In the genomic region with DNA sequence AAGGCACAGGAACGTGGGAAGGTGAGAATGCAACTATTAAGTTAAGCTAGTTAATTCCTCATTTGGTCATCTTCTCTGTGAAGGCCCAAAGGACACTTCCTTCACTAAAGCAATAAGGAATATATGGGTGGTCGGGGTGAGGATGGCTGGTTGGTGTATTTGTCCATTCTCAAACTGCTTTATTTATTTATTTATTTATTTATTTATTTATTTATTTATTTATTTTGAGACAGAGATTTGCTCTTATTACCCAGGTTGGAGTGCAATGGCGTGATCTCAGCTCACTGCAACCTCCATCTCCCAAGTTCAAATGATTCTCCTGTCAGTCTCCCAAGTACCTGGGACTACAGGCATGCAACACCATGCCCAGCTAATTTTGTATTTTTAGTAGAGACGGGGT, we compare ENCODE assay signal across 1 cellular context.
TF ChIP-seq lines count a peak whose summit lies in the region.

No MANE protein-coding gene starts in this region.

TF ChIP-seq in HEK293, 187 proteins besides CTCF, POLR2A, EP300 and RAD21 (continued from another document):
- TF ChIP-seq, protein P1, sequence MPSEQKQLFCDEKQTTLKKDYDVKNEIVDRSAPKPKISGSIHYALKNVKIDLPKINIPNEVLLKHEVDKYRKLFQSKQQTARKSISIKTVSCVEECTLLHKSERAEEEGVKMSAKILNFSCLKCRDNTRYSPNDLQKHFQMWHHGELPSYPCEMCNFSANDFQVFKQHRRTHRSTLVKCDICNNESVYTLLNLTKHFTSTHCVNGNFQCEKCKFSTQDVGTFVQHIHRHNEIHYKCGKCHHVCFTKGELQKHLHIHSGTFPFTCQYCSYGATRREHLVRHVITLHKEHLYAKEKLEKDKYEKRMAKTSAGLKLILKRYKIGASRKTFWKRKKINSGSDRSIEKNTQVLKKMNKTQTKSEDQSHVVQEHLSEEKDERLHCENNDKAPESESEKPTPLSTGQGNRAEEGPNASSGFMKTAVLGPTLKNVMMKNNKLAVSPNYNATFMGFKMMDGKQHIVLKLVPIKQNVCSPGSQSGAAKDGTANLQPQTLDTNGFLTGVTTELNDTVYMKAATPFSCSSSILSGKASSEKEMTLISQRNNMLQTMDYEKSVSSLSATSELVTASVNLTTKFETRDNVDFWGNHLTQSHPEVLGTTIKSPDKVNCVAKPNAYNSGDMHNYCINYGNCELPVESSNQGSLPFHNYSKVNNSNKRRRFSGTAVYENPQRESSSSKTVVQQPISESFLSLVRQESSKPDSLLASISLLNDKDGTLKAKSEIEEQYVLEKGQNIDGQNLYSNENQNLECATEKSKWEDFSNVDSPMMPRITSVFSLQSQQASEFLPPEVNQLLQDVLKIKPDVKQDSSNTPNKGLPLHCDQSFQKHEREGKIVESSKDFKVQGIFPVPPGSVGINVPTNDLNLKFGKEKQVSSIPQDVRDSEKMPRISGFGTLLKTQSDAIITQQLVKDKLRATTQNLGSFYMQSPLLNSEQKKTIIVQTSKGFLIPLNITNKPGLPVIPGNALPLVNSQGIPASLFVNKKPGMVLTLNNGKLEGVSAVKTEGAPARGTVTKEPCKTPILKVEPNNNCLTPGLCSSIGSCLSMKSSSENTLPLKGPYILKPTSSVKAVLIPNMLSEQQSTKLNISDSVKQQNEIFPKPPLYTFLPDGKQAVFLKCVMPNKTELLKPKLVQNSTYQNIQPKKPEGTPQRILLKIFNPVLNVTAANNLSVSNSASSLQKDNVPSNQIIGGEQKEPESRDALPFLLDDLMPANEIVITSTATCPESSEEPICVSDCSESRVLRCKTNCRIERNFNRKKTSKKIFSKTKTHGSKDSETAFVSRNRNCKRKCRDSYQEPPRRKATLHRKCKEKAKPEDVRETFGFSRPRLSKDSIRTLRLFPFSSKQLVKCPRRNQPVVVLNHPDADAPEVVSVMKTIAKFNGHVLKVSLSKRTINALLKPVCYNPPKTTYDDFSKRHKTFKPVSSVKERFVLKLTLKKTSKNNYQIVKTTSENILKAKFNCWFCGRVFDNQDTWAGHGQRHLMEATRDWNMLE (tag by site-specific recombination; conservative IDR thresholded peaks at IDR 0.05; ENCODE audit: low read depth): peak; percentile 85
- TF ChIP-seq ZNF558 (tag by site-specific recombination; IDR thresholded peaks at IDR 0.05): peak; percentile 62; the same call in 1 of the 2 replicates
- TF ChIP-seq, protein P2, sequence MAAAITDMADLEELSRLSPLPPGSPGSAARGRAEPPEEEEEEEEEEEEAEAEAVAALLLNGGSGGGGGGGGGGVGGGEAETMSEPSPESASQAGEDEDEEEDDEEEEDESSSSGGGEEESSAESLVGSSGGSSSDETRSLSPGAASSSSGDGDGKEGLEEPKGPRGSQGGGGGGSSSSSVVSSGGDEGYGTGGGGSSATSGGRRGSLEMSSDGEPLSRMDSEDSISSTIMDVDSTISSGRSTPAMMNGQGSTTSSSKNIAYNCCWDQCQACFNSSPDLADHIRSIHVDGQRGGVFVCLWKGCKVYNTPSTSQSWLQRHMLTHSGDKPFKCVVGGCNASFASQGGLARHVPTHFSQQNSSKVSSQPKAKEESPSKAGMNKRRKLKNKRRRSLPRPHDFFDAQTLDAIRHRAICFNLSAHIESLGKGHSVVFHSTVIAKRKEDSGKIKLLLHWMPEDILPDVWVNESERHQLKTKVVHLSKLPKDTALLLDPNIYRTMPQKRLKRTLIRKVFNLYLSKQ (tag by site-specific recombination; IDR thresholded peaks at IDR 0.05; ENCODE audit: borderline replicate concordance): peak; percentile 13; the same call in 1 of the 2 replicates
- TF ChIP-seq ZBTB8A (tag by site-specific recombination; IDR thresholded peaks at IDR 0.05): peak; percentile 54; the same call in 1 of the 2 replicates
- TF ChIP-seq ZXDB (tag by site-specific recombination; IDR thresholded peaks at IDR 0.05): peak; percentile 39; the same call in 1 of the 2 replicates
- peak; percentile 30; the same call in 1 of the 2 replicates for TF ChIP-seq GLI2 (tag by site-specific recombination; IDR thresholded peaks at IDR 0.05; ENCODE audit: borderline replicate concordance, low read depth)
- TF ChIP-seq ZNF510 (tag by site-specific recombination; IDR thresholded peaks at IDR 0.05; ENCODE audit: insufficient replicate concordance): peak; percentile 64
- TF ChIP-seq ZNF623 (tag by site-specific recombination; IDR thresholded peaks at IDR 0.05): peak; percentile 70
- 0 out of 2 replicates have a peak, but pooled peaks have one; percentile 20 for TF ChIP-seq ZNF629 (tag by site-specific recombination; IDR thresholded peaks at IDR 0.05)
- TF ChIP-seq ZNF433 (tag by site-specific recombination; IDR thresholded peaks at IDR 0.05; ENCODE audit: low read depth): peak; percentile 70; the same call in 1 of the 2 replicates
